ENCODE assay signal across 8 cellular contexts in the genomic region with DNA sequence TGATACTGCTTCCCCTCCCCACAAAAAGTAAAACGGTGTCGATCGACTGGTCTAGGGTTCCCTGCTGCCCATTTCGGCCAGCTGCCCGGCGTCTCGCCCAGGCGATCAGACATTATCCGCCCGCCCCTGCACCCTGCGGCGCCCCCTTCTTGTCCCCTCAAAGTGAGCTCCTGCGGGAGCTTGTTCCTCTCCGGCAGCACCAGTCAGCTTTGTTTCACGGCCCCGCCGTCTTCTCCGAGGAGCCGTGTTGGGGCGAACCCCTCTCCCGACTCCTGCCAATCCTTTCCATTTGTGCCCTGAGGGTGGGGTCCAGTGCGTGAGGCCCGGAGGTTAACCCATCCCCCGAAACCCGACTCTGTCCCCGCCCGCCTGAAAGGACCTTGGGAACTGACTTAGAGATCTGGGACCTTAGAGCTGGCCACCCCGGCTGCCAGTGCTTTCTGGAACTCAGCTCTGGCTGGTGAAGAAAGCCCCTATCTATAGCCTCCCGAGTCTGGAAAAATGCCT.
DNase-seq lines count a peak whose midpoint lies in the region; ATAC-seq and TF ChIP-seq lines count a peak whose summit lies in the region.

No MANE protein-coding gene starts in this region.

- no peaks in the 10 kb centered on the region for H3K27me3 ChIP-seq in layer of hippocampus (ENCODE audit: control insufficient read depth, insufficient read depth, low read length)

- H3K27ac ChIP-seq in coronary artery (peak overlapping the region; percentile 97 to 100), layer of hippocampus (ENCODE audit: low read depth, low read length) (peak overlapping the region; percentile 99)

- peak; percentile 2 for ATAC-seq in GM18867 (IDR thresholded peaks at IDR 0.05; ENCODE audit: unreplicated experiment)

- peak; percentile 48 for DNase-seq in LoVo (ENCODE audit: low spot score)
- DNase-seq in activated CD4-positive, alpha-beta T cell treated with anti-CD3 and anti-CD28 coated beads for 4 hours = peak; percentile 11 to 24
- peak; percentile 79 for DNase-seq in coronary artery (ENCODE audit: low spot score)
- DNase-seq in stimulated activated CD4-positive, alpha-beta T cell treated with anti-CD3 and anti-CD28 coated beads, Interleukin-15, amount 100 ng/mL, for 24 hours = peak; percentile 59
- DNase-seq in NCI-H2171 treated with DMSO at 0.1 percent for 48 hours (lab: John Stamatoyannopoulos, UW) = no peak
- DNase-seq in KG1 (lab: John Stamatoyannopoulos, UW) = no peak

- peak overlapping the region; percentile 85 for H3K4me3 ChIP-seq in coronary artery

- TF ChIP-seq CTCF in coronary artery (IDR thresholded peaks at IDR 0.05) = no peak

Comparison
In these comparisons a context has a peak if more than half of its experiments do, and no peak if none do; other contexts are left out.
1. DNase-seq: peak in LoVo (single experiment), activated CD4-positive, alpha-beta T cell treated with anti-CD3 and anti-CD28 coated beads for 4 hours (2 of 2), coronary artery (single experiment) and stimulated activated CD4-positive, alpha-beta T cell treated with anti-CD3 and anti-CD28 coated beads, Interleukin-15, amount 100 ng/mL, for 24 hours (single experiment); none in NCI-H2171 treated with DMSO at 0.1 percent for 48 hours (single experiment) and KG1 (single experiment).